Comparison of ENCODE assay signal across 14 cellular contexts in the genomic region with DNA sequence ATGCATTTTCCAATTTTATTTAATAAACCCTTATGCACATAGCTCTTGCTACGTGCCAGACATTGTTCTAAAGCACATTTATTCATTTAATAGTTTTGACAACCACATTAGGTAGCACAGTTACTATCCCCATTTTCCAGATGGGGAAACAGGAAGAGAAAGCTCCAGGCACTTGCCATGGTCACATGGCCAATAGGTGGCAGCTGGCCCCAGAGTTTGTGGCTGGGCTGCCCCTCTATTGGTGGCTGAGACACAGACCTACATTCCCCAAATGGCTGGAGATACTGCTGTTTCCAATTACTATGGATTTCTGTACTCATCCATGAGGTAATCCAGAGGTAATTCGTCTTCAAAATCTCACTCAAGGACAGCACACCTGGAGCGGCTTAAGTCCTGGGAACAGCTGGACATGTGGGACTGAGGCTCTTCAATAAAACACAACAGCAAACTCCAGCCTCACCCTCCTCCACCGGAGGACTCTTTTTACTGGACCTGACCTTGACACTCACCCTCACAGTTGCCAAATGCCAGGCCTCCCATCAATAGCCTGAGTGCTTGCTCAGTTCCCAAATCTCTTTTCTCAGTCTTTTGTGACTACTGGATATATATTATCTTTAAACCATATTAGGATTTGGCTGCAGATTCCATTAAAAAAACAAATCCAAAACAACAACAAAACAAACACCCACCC.
A peak's percentile ranks its signal among the peaks of the same experiment; 100 is the strongest.
DNase-seq lines count a peak whose midpoint lies in the region; ATAC-seq, FAIRE-seq and TF ChIP-seq lines count a peak whose summit lies in the region.
"Had no signal": no experiment of that assay in that cellular context is flagged by ENCODE, and none has a peak within 500 bp of the region (broad histone marks: within the 10 kb centered on the region; RNA-seq: fewer than 3 reads in every experiment).

No MANE protein-coding gene starts in this region.

- H3K27ac Mint-ChIP-seq in type B pancreatic cell (peak overlapping the region; percentile 47), glutamatergic neuron (ENCODE audit: unreplicated experiment) (no peak overlapping the region)
- H3K27ac Mint-ChIP-seq: activated naive CD8-positive, alpha-beta T cell treated with anti-CD3 and anti-CD28 coated beads for 36 hours had no signal

- no peak for TF ChIP-seq POLR2A in GM12891 (IDR thresholded peaks at IDR 0.05; ENCODE audit: low read depth, low read length)

- intact Hi-C loops in cardiac septum (cut with DNase I): no loop called here
- intact Hi-C loops in mucosa of descending colon (cut with DNase I, micrococcal nuclease): no loop called here

- TF ChIP-seq CTCF in right atrium auricular region (IDR thresholded peaks at IDR 0.05) (no peak), foreskin keratinocyte (conservative IDR thresholded peaks at IDR 0.05) (peak; percentile 9), type B pancreatic cell (conservative IDR thresholded peaks at IDR 0.05) (no peak), mucosa of descending colon (IDR thresholded peaks at IDR 0.05) (no peak), glutamatergic neuron (IDR thresholded peaks at IDR 0.05; ENCODE audit: partially characterized antibody, unreplicated experiment) (no peak)

- H3K27me3 Mint-ChIP-seq in type B pancreatic cell (no peaks in the 10 kb centered on the region), glutamatergic neuron (ENCODE audit: unreplicated experiment) (no peaks in the 10 kb centered on the region)
- H3K27me3 Mint-ChIP-seq: activated naive CD8-positive, alpha-beta T cell treated with anti-CD3 and anti-CD28 coated beads for 36 hours had no signal

- no peak overlapping the region for H3K4me3 ChIP-seq in right atrium auricular region
- H3K4me3 ChIP-seq in mucosa of descending colon: no peak overlapping the region
- H3K4me3 ChIP-seq: cardiac muscle cell, GM12878 had no signal

- FAIRE-seq in GM12891 (lab: Jason Lieb, UNC): no peak
- FAIRE-seq: GM12878, keratinocyte had no signal

- peaks cover 0 to 8% of the 10 kb centered on the region in 2 donors for H3K4me1 ChIP-seq in right atrium auricular region
- no peaks in the 10 kb centered on the region for H3K4me1 ChIP-seq in foreskin keratinocyte
- no peaks in the 10 kb centered on the region for H3K4me1 ChIP-seq in mucosa of descending colon (ENCODE audit: low read depth)

- ATAC-seq in foreskin keratinocyte (no peak), mucosa of descending colon (no peak)
- ATAC-seq: GM12878 had no signal

- H3K4me1 Mint-ChIP-seq in type B pancreatic cell (ENCODE audit: unreplicated experiment) (peaks cover 8% of the 10 kb centered on the region), glutamatergic neuron (ENCODE audit: low read depth, unreplicated experiment) (no peaks in the 10 kb centered on the region)

- no peaks in the 10 kb centered on the region for H3K27me3 ChIP-seq in right atrium auricular region
- no peaks in the 10 kb centered on the region for H3K27me3 ChIP-seq in foreskin keratinocyte
- H3K27me3 ChIP-seq: cardiac muscle cell had no signal

- H3K9me3 Mint-ChIP-seq in type B pancreatic cell (no peaks in the 10 kb centered on the region), glutamatergic neuron (ENCODE audit: unreplicated experiment) (peaks cover 6% of the 10 kb centered on the region)
- H3K9me3 Mint-ChIP-seq: activated naive CD8-positive, alpha-beta T cell treated with anti-CD3 and anti-CD28 coated beads for 36 hours had no signal

- DNase-seq in right atrium auricular region (ENCODE audit: low spot score): peak; percentile 18
- DNase-seq in cardiac septum (ENCODE audit: low spot score): no peak
- DNase-seq in NCI-H69 (lab: John Stamatoyannopoulos, UW): peak; percentile 17
- DNase-seq in foreskin keratinocyte: no peak
- no peak for DNase-seq in type B pancreatic cell (ENCODE audit: extremely low spot score, unreplicated experiment)
- DNase-seq in GM12891 (ENCODE audit: insufficient read length, low spot score): no peak
- no peak for DNase-seq in mucosa of descending colon
- DNase-seq in glutamatergic neuron: no peak
- DNase-seq: activated naive CD8-positive, alpha-beta T cell treated with anti-CD3 and anti-CD28 coated beads for 36 hours; C1 segment of cervical spinal cord; NCI-H1930 had no signal

- no peak overlapping the region for H3K27ac ChIP-seq in right atrium auricular region
- no peak overlapping the region for H3K27ac ChIP-seq in foreskin keratinocyte
- H3K27ac ChIP-seq: cardiac muscle cell had no signal

- H3K9me3 ChIP-seq in right atrium auricular region (no peaks in the 10 kb centered on the region), mucosa of descending colon (no peaks in the 10 kb centered on the region)

- H3K4me3 Mint-ChIP-seq in type B pancreatic cell: no peak overlapping the region
- H3K4me3 Mint-ChIP-seq in glutamatergic neuron (ENCODE audit: unreplicated experiment): no peak overlapping the region
- H3K4me3 Mint-ChIP-seq: activated naive CD8-positive, alpha-beta T cell treated with anti-CD3 and anti-CD28 coated beads for 36 hours had no signal

- H3K36me3 Mint-ChIP-seq in type B pancreatic cell (peaks cover 59% of the 10 kb centered on the region), glutamatergic neuron (ENCODE audit: unreplicated experiment) (peaks cover 20% of the 10 kb centered on the region)

- H3K36me3 ChIP-seq in right atrium auricular region: peaks cover 69% of the 10 kb centered on the region
- H3K36me3 ChIP-seq in mucosa of descending colon (ENCODE audit: low read depth): peaks cover 3% of the 10 kb centered on the region

TF ChIP-seq in GM12891, 5 proteins besides CTCF, POLR2A, EP300 and RAD21:
- TF ChIP-seq TAF1 (IDR thresholded peaks at IDR 0.05; ENCODE audit: low read depth, low read length) (no peak), POU2F2 (IDR thresholded peaks at IDR 0.05; ENCODE audit: low read depth, low read length) (no peak), SPI1 (IDR thresholded peaks at IDR 0.05; ENCODE audit: low read depth, low read length) (no peak), PAX5 (IDR thresholded peaks at IDR 0.05; ENCODE audit: insufficient read depth, low read length, severe bottlenecking) (no peak), POLR2AphosphoS5 (IDR thresholded peaks at IDR 0.05; ENCODE audit: low read depth, low read length) (no peak)

Comparison
In these comparisons a context has a peak if more than half of its experiments do, and no peak if none do; other contexts are left out.
1. DNase-seq: peak in right atrium auricular region (single experiment) and NCI-H69 (single experiment); none in cardiac septum (single experiment), foreskin keratinocyte (0 of 2), type B pancreatic cell (single experiment), GM12891 (single experiment), mucosa of descending colon (0 of 3) and glutamatergic neuron (single experiment).